16 cellular contexts compared by ENCODE assay signal in the genomic region with DNA sequence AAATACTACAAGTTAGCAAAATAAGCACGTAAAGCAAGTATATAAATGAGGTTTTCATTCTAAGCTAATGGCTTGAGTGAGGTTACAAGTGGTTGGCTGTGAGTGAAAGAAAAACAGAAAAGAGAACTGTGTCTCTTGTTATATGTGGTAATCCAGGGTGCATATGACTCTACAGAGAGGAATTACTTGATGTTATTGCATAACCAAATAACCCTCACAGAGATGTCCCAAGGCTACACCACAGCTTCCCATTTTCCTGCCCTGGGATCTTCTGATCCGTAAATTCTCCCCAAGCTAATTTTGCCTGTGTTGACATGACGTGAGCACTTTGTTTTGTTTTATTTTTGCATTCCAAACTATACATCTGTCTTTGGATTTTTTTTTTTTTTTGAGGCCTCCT.
DNase-seq lines count a peak whose midpoint lies in the region; ATAC-seq and TF ChIP-seq lines count a peak whose summit lies in the region.
"Had no signal": no experiment of that assay in that cellular context is flagged by ENCODE, and none has a peak within 500 bp of the region (broad histone marks: within the 10 kb centered on the region; RNA-seq: fewer than 3 reads in every experiment).

No MANE protein-coding gene starts in this region.

- intact Hi-C loops in Right ventricle myocardium superior (cut with DNase I), result no loop called here
- intact Hi-C loops in cardiac septum (cut with DNase I), result no loop called here
- intact Hi-C loops in upper lobe of right lung (cut with DNase I), result no loop called here

- H3K27me3 Mint-ChIP-seq in activated naive CD8-positive, alpha-beta T cell treated with anti-CD3 and anti-CD28 coated beads, Interleukin-2, amount 50 U/mL, for 24 hours, result no peaks in the 10 kb centered on the region
- H3K27me3 Mint-ChIP-seq: naive B cell had no signal

- H3K4me3 ChIP-seq in RWPE2 (ENCODE audit: severe bottlenecking) (no peak overlapping the region), upper lobe of right lung (no peak overlapping the region)
- H3K4me3 ChIP-seq: A549, esophagus squamous epithelium, SJSA1, thyroid gland had no signal

- DNase-seq in Right ventricle myocardium superior, result no peak
- DNase-seq in cardiac septum (ENCODE audit: low spot score), result no peak
- no peak for DNase-seq in RWPE2 (ENCODE audit: low spot score)
- peak; percentile 96 for DNase-seq in fibroblast of gingiva (ENCODE audit: low read depth)
- no peak for DNase-seq in upper lobe of right lung
- no peak for DNase-seq in activated naive CD8-positive, alpha-beta T cell treated with anti-CD3 and anti-CD28 coated beads, Interleukin-2, amount 50 U/mL, for 24 hours
- DNase-seq: activated CD4-positive, alpha-beta T cell treated with anti-CD3 and anti-CD28 coated beads for 48 hours; esophagus squamous epithelium; naive B cell; NCI-H1105 treated with DMSO at 0.1 percent for 48 hours; NCI-H510A had no signal

- no peaks in the 10 kb centered on the region for H3K9me3 Mint-ChIP-seq in activated naive CD8-positive, alpha-beta T cell treated with anti-CD3 and anti-CD28 coated beads, Interleukin-2, amount 50 U/mL, for 24 hours

- no peak overlapping the region for H3K27ac Mint-ChIP-seq in activated naive CD8-positive, alpha-beta T cell treated with anti-CD3 and anti-CD28 coated beads, Interleukin-2, amount 50 U/mL, for 24 hours
- H3K27ac Mint-ChIP-seq: naive B cell had no signal

- H3K9me3 ChIP-seq in RWPE2 (ENCODE audit: severe bottlenecking) (no peaks in the 10 kb centered on the region), upper lobe of right lung (no peaks in the 10 kb centered on the region)
- H3K9me3 ChIP-seq: A549, esophagus squamous epithelium, SJSA1, thyroid gland had no signal

- TF ChIP-seq CTCF in RWPE2 (IDR thresholded peaks at IDR 0.05; ENCODE audit: poor library complexity, severe bottlenecking) (no peak), upper lobe of right lung (IDR thresholded peaks at IDR 0.05) (no peak)

- H3K27me3 ChIP-seq in RWPE2 (ENCODE audit: insufficient read depth, poor library complexity, severe bottlenecking), result no peaks in the 10 kb centered on the region
- no peaks in the 10 kb centered on the region for H3K27me3 ChIP-seq in upper lobe of right lung
- H3K27me3 ChIP-seq: esophagus squamous epithelium, SJSA1, thyroid gland had no signal

- H3K27ac ChIP-seq in RWPE2 (ENCODE audit: poor library complexity, severe bottlenecking) (no peak overlapping the region), upper lobe of right lung (no peak overlapping the region)
- H3K27ac ChIP-seq: A549, esophagus squamous epithelium, SJSA1 had no signal

- ATAC-seq in Right ventricle myocardium superior (ENCODE audit: poor library complexity) (peak; percentile 72), RWPE2 (ENCODE audit: low read depth) (peak; percentile 42; the same call in 1 of the 3 replicates), upper lobe of right lung (peak; percentile 58), HG03108 (IDR thresholded peaks at IDR 0.05; ENCODE audit: unreplicated experiment) (no peak), HG02571 (IDR thresholded peaks at IDR 0.05; ENCODE audit: unreplicated experiment) (no peak)
- ATAC-seq in activated naive CD8-positive, alpha-beta T cell treated with anti-CD3 and anti-CD28 coated beads, Interleukin-2, amount 50 U/mL, for 24 hours, result no peak
- ATAC-seq: A549 had no signal

- H3K36me3 ChIP-seq in RWPE2 (ENCODE audit: low read depth) (no peaks in the 10 kb centered on the region), upper lobe of right lung (no peaks in the 10 kb centered on the region)
- H3K36me3 ChIP-seq: esophagus squamous epithelium, SJSA1, thyroid gland had no signal

- no peaks in the 10 kb centered on the region for H3K4me1 Mint-ChIP-seq in activated naive CD8-positive, alpha-beta T cell treated with anti-CD3 and anti-CD28 coated beads, Interleukin-2, amount 50 U/mL, for 24 hours
- H3K4me1 Mint-ChIP-seq: naive B cell had no signal

- no peak overlapping the region for H3K4me3 Mint-ChIP-seq in activated naive CD8-positive, alpha-beta T cell treated with anti-CD3 and anti-CD28 coated beads, Interleukin-2, amount 50 U/mL, for 24 hours
- H3K4me3 Mint-ChIP-seq: naive B cell had no signal

- H3K36me3 Mint-ChIP-seq in activated naive CD8-positive, alpha-beta T cell treated with anti-CD3 and anti-CD28 coated beads, Interleukin-2, amount 50 U/mL, for 24 hours (ENCODE audit: low read depth), result no peaks in the 10 kb centered on the region
- H3K36me3 Mint-ChIP-seq: naive B cell had no signal

- H3K4me1 ChIP-seq in RWPE2 (ENCODE audit: insufficient read depth, poor library complexity, severe bottlenecking), result no peaks in the 10 kb centered on the region
- no peaks in the 10 kb centered on the region for H3K4me1 ChIP-seq in upper lobe of right lung
- H3K4me1 ChIP-seq: A549, esophagus squamous epithelium, SJSA1 had no signal

Comparison
In these comparisons a context has a peak if more than half of its experiments do, and no peak if none do; other contexts are left out.
1. ATAC-seq: peak in Right ventricle myocardium superior (single experiment), RWPE2 (single experiment) and upper lobe of right lung (single experiment); none in HG03108 (single experiment), activated naive CD8-positive, alpha-beta T cell treated with anti-CD3 and anti-CD28 coated beads, Interleukin-2, amount 50 U/mL, for 24 hours (single experiment) and HG02571 (single experiment).